Comparison of ENCODE assay signal across 25 cellular contexts in the genomic region with DNA sequence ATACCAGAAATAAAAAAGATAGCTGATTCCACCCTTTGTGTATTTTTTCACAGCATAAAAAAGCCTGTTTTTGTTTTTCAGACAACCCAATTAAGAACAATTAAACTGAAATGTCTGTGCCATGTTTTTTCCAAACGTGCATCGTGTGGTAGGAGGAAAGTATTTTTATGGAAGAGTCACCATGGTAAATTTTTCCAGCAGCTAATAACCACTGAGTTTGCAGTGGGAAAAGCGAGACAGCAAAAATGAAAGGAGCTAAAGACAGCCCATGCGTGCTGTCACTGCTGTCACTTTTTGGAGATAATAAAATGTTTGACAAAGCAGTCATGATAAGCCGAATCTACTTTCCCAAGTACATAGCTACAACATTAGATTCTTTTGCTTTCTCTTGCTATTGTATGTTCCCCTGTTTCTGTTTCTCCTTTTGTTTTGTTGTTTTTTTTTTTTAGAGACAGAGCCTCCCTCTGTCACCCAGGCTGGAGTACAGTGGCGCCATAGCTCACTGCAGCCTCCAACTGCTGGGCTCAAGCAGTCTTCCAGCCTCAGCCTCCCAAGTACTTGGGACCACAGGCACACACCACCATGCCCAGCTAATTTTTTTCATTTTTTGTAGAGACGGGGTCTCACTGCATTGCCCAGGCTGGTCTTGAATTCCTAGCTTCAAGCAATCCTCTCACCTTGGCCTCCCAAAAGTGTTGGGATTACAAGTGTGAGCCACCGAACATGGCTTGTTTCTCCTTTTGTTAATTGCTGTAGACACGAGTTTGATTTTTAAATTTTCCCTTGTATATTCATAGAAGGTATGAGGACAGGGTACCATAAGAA.
"Had no signal": no experiment of that assay in that cellular context is flagged by ENCODE, and none has a peak within 500 bp of the region (broad histone marks: within the 10 kb centered on the region; RNA-seq: fewer than 3 reads in every experiment).

No MANE protein-coding gene starts in this region.

- H3K27me3 ChIP-seq: adrenal gland, ascending aorta, foreskin keratinocyte, hepatocyte, right lobe of liver, tibial artery had no signal

- H3K9me3 ChIP-seq: adrenal gland, ascending aorta, left ventricle myocardium inferior, right lobe of liver, tibial artery had no signal

- H3K27me3 Mint-ChIP-seq: activated CD4-positive, alpha-beta memory T cell treated with anti-CD3 and anti-CD28 coated beads for 36 hours; activated naive CD4-positive, alpha-beta T cell treated with anti-CD3 and anti-CD28 coated beads, Interleukin-2, amount 50 U/mL, for 24 hours; stimulated activated naive CD8-positive, alpha-beta T cell treated with anti-CD3 and anti-CD28 coated beads, Interleukin-15, amount 100 ng/mL, for 72 hours had no signal

- ATAC-seq: activated T-cell treated with anti-CD3 and anti-CD28 coated beads, Interleukin-2, amount 50 U/mL, for 72 hours; foreskin keratinocyte; stimulated activated effector memory CD8-positive, alpha-beta T cell treated with anti-CD3 and anti-CD28 coated beads, Interleukin-12 subunit alpha, Interleukin-12 subunit beta, amount 100 ng/mL, for 72 hours; stimulated activated naive CD8-positive, alpha-beta T cell treated with anti-CD3 and anti-CD28 coated beads, Interleukin-15, amount 100 ng/mL, for 72 hours had no signal

- H3K4me3 Mint-ChIP-seq: activated CD4-positive, alpha-beta memory T cell treated with anti-CD3 and anti-CD28 coated beads for 36 hours; activated naive CD4-positive, alpha-beta T cell treated with anti-CD3 and anti-CD28 coated beads, Interleukin-2, amount 50 U/mL, for 24 hours; activated T-cell treated with anti-CD3 and anti-CD28 coated beads, Interleukin-2, amount 50 U/mL, for 72 hours; neural crest cell; stimulated activated effector memory CD8-positive, alpha-beta T cell treated with anti-CD3 and anti-CD28 coated beads, Interleukin-12 subunit alpha, Interleukin-12 subunit beta, amount 100 ng/mL, for 72 hours; stimulated activated naive CD8-positive, alpha-beta T cell treated with anti-CD3 and anti-CD28 coated beads, Interleukin-15, amount 100 ng/mL, for 72 hours had no signal

- H3K27ac Mint-ChIP-seq: activated CD4-positive, alpha-beta memory T cell treated with anti-CD3 and anti-CD28 coated beads for 36 hours; activated naive CD4-positive, alpha-beta T cell treated with anti-CD3 and anti-CD28 coated beads, Interleukin-2, amount 50 U/mL, for 24 hours; stimulated activated effector memory CD8-positive, alpha-beta T cell treated with anti-CD3 and anti-CD28 coated beads, Interleukin-12 subunit alpha, Interleukin-12 subunit beta, amount 100 ng/mL, for 72 hours; stimulated activated naive CD8-positive, alpha-beta T cell treated with anti-CD3 and anti-CD28 coated beads, Interleukin-15, amount 100 ng/mL, for 72 hours had no signal

- FAIRE-seq: bronchial epithelial cell had no signal

- H3K36me3 Mint-ChIP-seq: activated CD4-positive, alpha-beta memory T cell treated with anti-CD3 and anti-CD28 coated beads for 36 hours had no signal

- H3K4me3 ChIP-seq: adrenal gland, ascending aorta, coronary artery, hepatocyte, left ventricle myocardium inferior, right lobe of liver, skin epidermis, tibial artery had no signal

- H3K4me2 ChIP-seq: hepatocyte had no signal

- H2AFZ ChIP-seq: hepatocyte had no signal

- DNase-seq: activated CD4-positive, alpha-beta memory T cell treated with anti-CD3 and anti-CD28 coated beads for 36 hours; activated CD4-positive, alpha-beta T cell treated with anti-CD3 and anti-CD28 coated beads for 48 hours; activated gamma-delta T cell; activated T-cell treated with anti-CD3 and anti-CD28 coated beads, Interleukin-2, amount 50 U/mL, for 72 hours; adrenal gland; foreskin keratinocyte; glutamatergic neuron; left ventricle myocardium inferior; mammary epithelial cell; midbrain; occipital lobe; right lobe of liver; stimulated activated CD4-positive, alpha-beta T cell treated with anti-CD3 and anti-CD28 coated beads, Interleukin-2, amount 100 ng/mL, for 24 hours; stimulated activated naive CD8-positive, alpha-beta T cell treated with anti-CD3 and anti-CD28 coated beads, Interleukin-15, amount 100 ng/mL, for 72 hours; T-helper 1 cell; T-helper 9 cell; tibial artery had no signal

- H3K9me3 Mint-ChIP-seq: activated CD4-positive, alpha-beta memory T cell treated with anti-CD3 and anti-CD28 coated beads for 36 hours; activated naive CD4-positive, alpha-beta T cell treated with anti-CD3 and anti-CD28 coated beads, Interleukin-2, amount 50 U/mL, for 24 hours; activated T-cell treated with anti-CD3 and anti-CD28 coated beads, Interleukin-2, amount 50 U/mL, for 72 hours; neural crest cell; stimulated activated effector memory CD8-positive, alpha-beta T cell treated with anti-CD3 and anti-CD28 coated beads, Interleukin-12 subunit alpha, Interleukin-12 subunit beta, amount 100 ng/mL, for 72 hours; stimulated activated naive CD8-positive, alpha-beta T cell treated with anti-CD3 and anti-CD28 coated beads, Interleukin-15, amount 100 ng/mL, for 72 hours had no signal

- H3K27ac ChIP-seq: adrenal gland, ascending aorta, coronary artery, foreskin keratinocyte, left ventricle myocardium inferior, right lobe of liver, skin epidermis, tibial artery had no signal

- H3K36me3 ChIP-seq: adrenal gland, ascending aorta, left ventricle myocardium inferior, tibial artery had no signal
